In the genomic region with DNA sequence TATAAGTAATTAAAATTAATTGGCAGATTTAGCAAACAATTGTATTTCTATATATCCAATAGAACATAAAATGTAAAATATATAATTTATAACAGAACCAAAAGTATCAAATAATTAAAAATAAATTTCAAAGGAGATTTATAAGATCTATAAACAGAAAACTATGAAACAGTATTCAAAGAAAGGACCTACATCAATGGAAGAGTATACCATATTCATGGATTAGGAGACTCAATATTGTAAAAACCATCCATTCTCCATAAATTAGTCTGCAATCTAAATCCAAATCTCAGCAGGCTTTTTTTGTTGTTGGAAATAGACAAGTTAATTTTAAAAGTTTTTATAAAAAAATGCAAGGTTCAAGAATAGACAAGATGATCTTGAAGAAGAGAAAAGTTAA, we compare ENCODE assay signal across 24 cellular contexts.
"Had no signal": no experiment of that assay in that cellular context is flagged by ENCODE, and none has a peak within 500 bp of the region (broad histone marks: within the 10 kb centered on the region; RNA-seq: fewer than 3 reads in every experiment).

No MANE protein-coding gene starts in this region.

- H3K9me3 ChIP-seq: gastrocnemius medialis, lower lobe of right lung had no signal

- H3K27me3 ChIP-seq: dorsolateral prefrontal cortex, esophagus muscularis mucosa, foreskin keratinocyte, gastrocnemius medialis, left lung had no signal

- H3K4me1 ChIP-seq: esophagus muscularis mucosa, foreskin keratinocyte, gastrocnemius medialis, heart right ventricle, left lung, lower lobe of right lung had no signal

- H3K4me3 Mint-ChIP-seq: mesothelial cell of epicardium, naive B cell had no signal

- H3K4me3 ChIP-seq: coronary artery, dorsolateral prefrontal cortex, esophagus muscularis mucosa, gastrocnemius medialis, heart right ventricle, left lung, lower lobe of right lung, mucosa of descending colon had no signal

- DNase-seq: dermis blood vessel endothelial cell; dorsolateral prefrontal cortex; effector CD4-positive, alpha-beta T cell; effector memory CD4-positive, alpha-beta T cell; foreskin keratinocyte; gastrocnemius medialis; glutamatergic neuron; head of caudate nucleus; heart right ventricle; hippocampal formation; left cardiac atrium; left lung; left ventricle myocardium superior; lower lobe of right lung; mesenchymal stem cell; mucosa of descending colon; naive B cell; naive thymus-derived CD8-positive, alpha-beta T cell had no signal

- H3K27ac Mint-ChIP-seq: mesothelial cell of epicardium; naive B cell; naive thymus-derived CD8-positive, alpha-beta T cell had no signal

- H3K36me3 ChIP-seq: esophagus muscularis mucosa, gastrocnemius medialis, heart right ventricle, left lung, lower lobe of right lung had no signal

- H3K27me3 Mint-ChIP-seq: naive B cell; naive thymus-derived CD8-positive, alpha-beta T cell had no signal

- H3K27ac ChIP-seq: coronary artery, dorsolateral prefrontal cortex, esophagus muscularis mucosa, foreskin keratinocyte, gastrocnemius medialis, heart right ventricle, left lung, lower lobe of right lung had no signal

- FAIRE-seq: colon, endothelial cell of umbilical vein, islet of Langerhans had no signal

- ATAC-seq: foreskin keratinocyte; gastrocnemius medialis; heart right ventricle; left cardiac atrium; left lung; left ventricle myocardium superior; lower lobe of right lung; mucosa of descending colon; naive thymus-derived CD8-positive, alpha-beta T cell had no signal

- H3K36me3 Mint-ChIP-seq: mesothelial cell of epicardium had no signal

- H3K4me1 Mint-ChIP-seq: mesothelial cell of epicardium, naive B cell had no signal
